ENCODE assay signal across 8 cellular contexts in the genomic region with DNA sequence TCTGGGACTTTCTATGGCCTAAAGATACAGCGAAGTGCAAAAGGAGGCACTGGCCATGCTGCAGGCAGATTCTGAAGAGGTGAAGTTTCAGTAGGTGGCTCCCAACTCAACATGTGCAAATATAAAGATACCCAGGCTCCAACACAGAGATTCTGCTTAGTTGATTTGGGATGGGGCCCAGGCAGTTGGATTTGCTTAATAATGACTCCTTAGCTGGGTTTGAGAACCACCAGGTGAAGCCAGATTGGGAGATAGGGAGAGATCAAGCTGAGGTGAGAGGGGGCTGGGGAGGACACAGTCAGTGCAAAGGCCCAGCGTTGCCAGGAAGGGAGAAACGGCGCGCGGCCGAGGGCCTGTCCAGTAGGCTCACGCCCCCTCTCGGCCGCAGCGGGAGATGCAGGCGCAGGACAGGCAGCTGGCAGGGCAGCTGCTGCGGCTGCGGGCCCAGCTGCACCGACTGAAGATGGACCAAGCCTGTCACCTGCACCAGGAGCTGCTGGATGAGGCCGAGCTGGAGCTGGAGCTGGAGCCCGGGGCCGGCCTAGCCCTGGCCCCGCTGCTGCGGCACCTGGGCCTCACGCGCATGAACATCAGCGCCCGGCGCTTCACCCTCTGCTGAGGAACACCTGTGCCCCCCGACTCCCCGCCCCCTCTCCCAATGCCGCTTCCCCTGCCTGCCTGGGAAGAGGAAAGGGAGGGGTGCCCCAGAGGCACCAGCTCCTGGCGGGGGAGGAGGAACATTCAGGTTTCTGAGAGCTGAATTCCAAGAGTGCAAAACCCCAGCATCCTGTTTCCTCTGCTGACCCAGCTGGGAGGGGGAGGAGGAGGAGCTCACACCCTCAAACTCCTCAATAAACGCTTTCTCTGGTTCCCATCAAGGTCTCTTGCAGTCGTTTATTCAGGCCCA. TPM values are rescaled to one million over a fixed set of nuclear protein-coding genes. Genes with fewer than 3 reads are reported as not detected.
DNase-seq lines count a peak whose midpoint lies in the region; ATAC-seq and TF ChIP-seq lines count a peak whose summit lies in the region.

No MANE protein-coding gene starts in this region.

- peaks cover 0 to 2% (median 0%) of the 10 kb centered on the region in 11 donors for H3K9me3 Mint-ChIP-seq in naive thymus-derived CD4-positive, alpha-beta T cell
- H3K9me3 Mint-ChIP-seq in stimulated activated naive CD8-positive, alpha-beta T cell treated with anti-CD3 and anti-CD28 coated beads, Interleukin-15, amount 100 ng/mL, for 72 hours = no peaks in the 10 kb centered on the region

- H3K4me3 ChIP-seq in naive thymus-derived CD4-positive, alpha-beta T cell (ENCODE audit: low read length) = peak overlapping the region; percentile 52

- TF ChIP-seq POLR2A in erythroblast (IDR thresholded peaks at IDR 0.05; ENCODE audit: low read length) = no peak

- CTCF ChIA-PET in naive thymus-derived CD4-positive, alpha-beta T cell (lab: Charles Lee) = interaction anchor here (0.6 to 4.6 kb wide), 29 partner anchors 8 to 316 kb away, joined by 3 to 38 read pairs (median 4); a partner anchor contains a TSS

- H3K27me3 Mint-ChIP-seq in naive thymus-derived CD4-positive, alpha-beta T cell = peaks cover 0 to 2% (median 0%) of the 10 kb centered on the region in 5 donors
- H3K27me3 Mint-ChIP-seq in stimulated activated naive CD8-positive, alpha-beta T cell treated with anti-CD3 and anti-CD28 coated beads, Interleukin-15, amount 100 ng/mL, for 72 hours = no peaks in the 10 kb centered on the region

- no peaks in the 10 kb centered on the region for H3K27me3 ChIP-seq in naive thymus-derived CD4-positive, alpha-beta T cell (ENCODE audit: control insufficient read depth in 2 of 2, insufficient read depth in 2 of 2, low read length in 2 of 2)

- peak overlapping the region; percentile 91 for H3K27ac ChIP-seq in naive thymus-derived CD4-positive, alpha-beta T cell (ENCODE audit: low read depth, low read length)

- H3K4me1 ChIP-seq in naive thymus-derived CD4-positive, alpha-beta T cell (ENCODE audit: control insufficient read depth in 2 of 2, insufficient read depth in 2 of 2, low read length in 2 of 2) = peaks cover 37 to 51% of the 10 kb centered on the region in 2 donors

- peaks cover 0 to 17% (median 0%) of the 10 kb centered on the region in 3 experiments for H3K36me3 ChIP-seq in naive thymus-derived CD4-positive, alpha-beta T cell (ENCODE audit: control insufficient read depth in 2 of 3, insufficient read depth in 3 of 3, low read length in 3 of 3)

- peak overlapping the region; percentile 92 to 100 (median 99) for H3K27ac Mint-ChIP-seq in naive thymus-derived CD4-positive, alpha-beta T cell
- H3K27ac Mint-ChIP-seq in stimulated activated naive CD8-positive, alpha-beta T cell treated with anti-CD3 and anti-CD28 coated beads, Interleukin-15, amount 100 ng/mL, for 72 hours = peak overlapping the region; percentile 4 to 88

- DNase-seq in CMK (ENCODE audit: low read depth) = peak; percentile 44
- peak; percentile 85 for DNase-seq in NCI-H748 (lab: John Stamatoyannopoulos, UW; ENCODE audit: unreplicated experiment)
- DNase-seq in activated CD8-positive, alpha-beta memory T cell treated with anti-CD3 and anti-CD28 coated beads, Interleukin-2, amount 50 U/mL, for 24 hours (ENCODE audit: extremely low read depth) = peak; percentile 51
- peak; percentile 74 to 83 for DNase-seq in erythroblast (lab: John Stamatoyannopoulos, UW)
- DNase-seq in naive thymus-derived CD4-positive, alpha-beta T cell = peak; percentile 43 to 84 (median 56)
- peak; percentile 84 to 86 for DNase-seq in stimulated activated naive CD8-positive, alpha-beta T cell treated with anti-CD3 and anti-CD28 coated beads, Interleukin-15, amount 100 ng/mL, for 72 hours

- intact Hi-C loops in naive thymus-derived CD4-positive, alpha-beta T cell (cut with micrococcal nuclease) = loop anchor here (1.0 to 2.0 kb wide), 4 partner anchors 26 to 175 kb away; a partner anchor contains a TSS

- H3K36me3 Mint-ChIP-seq in naive thymus-derived CD4-positive, alpha-beta T cell = peaks cover 12 to 23% (median 16%) of the 10 kb centered on the region in 5 donors

- H3K4me3 Mint-ChIP-seq in naive thymus-derived CD4-positive, alpha-beta T cell = peak overlapping the region; percentile 66 to 100 (median 98)
- peak overlapping the region; percentile 98 for H3K4me3 Mint-ChIP-seq in stimulated activated naive CD8-positive, alpha-beta T cell treated with anti-CD3 and anti-CD28 coated beads, Interleukin-15, amount 100 ng/mL, for 72 hours

- POLR2A ChIA-PET in naive thymus-derived CD4-positive, alpha-beta T cell (lab: Charles Lee) = interaction anchor here (0.7 to 28.2 kb wide), 19 partner anchors 0 to 146 kb away, joined by 3 to 738 read pairs (median 6); a partner anchor contains a TSS

- H3K9me3 ChIP-seq in naive thymus-derived CD4-positive, alpha-beta T cell (ENCODE audit: control insufficient read depth in 2 of 3, low read length in 3 of 3) = no peaks in the 10 kb centered on the region

- ATAC-seq in HG02798 (IDR thresholded peaks at IDR 0.05; ENCODE audit: poor library complexity, unreplicated experiment) (peak; percentile 43), GM18498 (IDR thresholded peaks at IDR 0.05; ENCODE audit: unreplicated experiment) (no peak)
- peak; percentile 45 for ATAC-seq in naive thymus-derived CD4-positive, alpha-beta T cell
- peak; percentile 34 for ATAC-seq in stimulated activated naive CD8-positive, alpha-beta T cell treated with anti-CD3 and anti-CD28 coated beads, Interleukin-15, amount 100 ng/mL, for 72 hours

- H3K4me1 Mint-ChIP-seq in naive thymus-derived CD4-positive, alpha-beta T cell = peaks cover 32 to 60% (median 52%) of the 10 kb centered on the region in 7 donors
- peaks cover 60% of the 10 kb centered on the region for H3K4me1 Mint-ChIP-seq in stimulated activated naive CD8-positive, alpha-beta T cell treated with anti-CD3 and anti-CD28 coated beads, Interleukin-15, amount 100 ng/mL, for 72 hours

RNA-seq across cellular contexts. Expression of a gene that starts 1.2 kb away (rescaled TPM):
- total RNA-seq in naive thymus-derived CD4-positive, alpha-beta T cell = 1 to 10 TPM in 3 of 5 experiments, under 1 TPM in 2; 0.48 to 2.0 (median 1.4) TPM
- polyA plus RNA-seq in naive thymus-derived CD4-positive, alpha-beta T cell = not detected

RNA-seq across cellular contexts. Expression of a gene that starts 2.8 kb away (rescaled TPM):
- 100 to 1,000 TPM; 245 to 509 (median 469) TPM for total RNA-seq in naive thymus-derived CD4-positive, alpha-beta T cell
- 1,000 to 10,000 TPM in 1 of 2 donors, 100 to 1,000 TPM in 1; 897 to 1,109 TPM for polyA plus RNA-seq in naive thymus-derived CD4-positive, alpha-beta T cell

RNA-seq across cellular contexts. Expression of a gene that starts 26.0 kb away (rescaled TPM):
- total RNA-seq in naive thymus-derived CD4-positive, alpha-beta T cell = 100 to 1,000 TPM in 3 of 5 experiments, 10 to 100 TPM in 2; 82.6 to 182 (median 104) TPM
- polyA plus RNA-seq in naive thymus-derived CD4-positive, alpha-beta T cell = 100 to 1,000 TPM; 185 to 189 TPM

RNA-seq across cellular contexts. Expression of a gene that starts 26.1 kb away (rescaled TPM):
- 10 to 100 TPM; 15.9 to 29.6 (median 21.4) TPM for total RNA-seq in naive thymus-derived CD4-positive, alpha-beta T cell
- 1 to 10 TPM; 5.9 to 6.1 TPM for polyA plus RNA-seq in naive thymus-derived CD4-positive, alpha-beta T cell

RNA-seq across cellular contexts. Expression of a gene that starts 39.3 kb away (rescaled TPM):
- not detected for total RNA-seq in naive thymus-derived CD4-positive, alpha-beta T cell
- polyA plus RNA-seq in naive thymus-derived CD4-positive, alpha-beta T cell = under 1 TPM in 1 of 2 donors, not detected in 1; 0.25 TPM
